ENCODE assay signal across 1 cellular context in the genomic region with DNA sequence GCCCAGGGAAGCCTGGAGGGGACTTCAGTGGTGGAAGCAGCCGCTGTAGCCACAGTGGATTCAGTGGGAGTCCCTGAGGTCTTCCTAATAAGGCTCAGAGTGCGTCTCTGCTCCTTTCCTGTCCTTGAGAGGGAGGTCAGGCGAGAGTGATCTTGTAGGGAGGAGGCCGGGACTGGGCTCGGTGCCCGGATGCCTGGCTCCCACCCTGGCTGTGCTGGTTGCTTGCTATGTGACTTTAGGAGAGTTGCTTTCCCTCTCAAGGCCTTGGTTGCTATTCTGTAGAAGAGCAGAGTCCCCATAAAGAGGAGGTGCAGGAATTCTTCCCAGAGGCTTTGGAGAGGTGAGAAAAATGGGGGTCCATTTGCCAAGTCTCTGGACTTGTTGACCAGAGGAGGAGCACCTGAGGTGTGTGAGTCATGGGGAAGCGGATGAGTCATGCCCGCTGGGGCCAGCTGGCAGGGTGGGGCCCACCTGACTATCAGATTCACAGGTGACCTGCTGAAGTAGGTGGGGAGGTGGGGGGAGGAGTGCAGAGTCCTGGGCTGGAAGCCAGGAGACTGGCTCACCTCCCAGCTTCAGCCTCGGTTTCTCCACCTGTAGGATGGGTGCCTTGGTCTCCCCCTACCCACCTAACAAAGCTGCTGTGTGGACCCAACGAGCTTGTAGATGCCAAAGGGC.
TF ChIP-seq lines count a peak whose summit lies in the region.

No MANE protein-coding gene starts in this region.

TF ChIP-seq in K562, 482 proteins besides CTCF, POLR2A, EP300 and RAD21 (continued from another document and continues in another):
- TF ChIP-seq, protein P1, sequence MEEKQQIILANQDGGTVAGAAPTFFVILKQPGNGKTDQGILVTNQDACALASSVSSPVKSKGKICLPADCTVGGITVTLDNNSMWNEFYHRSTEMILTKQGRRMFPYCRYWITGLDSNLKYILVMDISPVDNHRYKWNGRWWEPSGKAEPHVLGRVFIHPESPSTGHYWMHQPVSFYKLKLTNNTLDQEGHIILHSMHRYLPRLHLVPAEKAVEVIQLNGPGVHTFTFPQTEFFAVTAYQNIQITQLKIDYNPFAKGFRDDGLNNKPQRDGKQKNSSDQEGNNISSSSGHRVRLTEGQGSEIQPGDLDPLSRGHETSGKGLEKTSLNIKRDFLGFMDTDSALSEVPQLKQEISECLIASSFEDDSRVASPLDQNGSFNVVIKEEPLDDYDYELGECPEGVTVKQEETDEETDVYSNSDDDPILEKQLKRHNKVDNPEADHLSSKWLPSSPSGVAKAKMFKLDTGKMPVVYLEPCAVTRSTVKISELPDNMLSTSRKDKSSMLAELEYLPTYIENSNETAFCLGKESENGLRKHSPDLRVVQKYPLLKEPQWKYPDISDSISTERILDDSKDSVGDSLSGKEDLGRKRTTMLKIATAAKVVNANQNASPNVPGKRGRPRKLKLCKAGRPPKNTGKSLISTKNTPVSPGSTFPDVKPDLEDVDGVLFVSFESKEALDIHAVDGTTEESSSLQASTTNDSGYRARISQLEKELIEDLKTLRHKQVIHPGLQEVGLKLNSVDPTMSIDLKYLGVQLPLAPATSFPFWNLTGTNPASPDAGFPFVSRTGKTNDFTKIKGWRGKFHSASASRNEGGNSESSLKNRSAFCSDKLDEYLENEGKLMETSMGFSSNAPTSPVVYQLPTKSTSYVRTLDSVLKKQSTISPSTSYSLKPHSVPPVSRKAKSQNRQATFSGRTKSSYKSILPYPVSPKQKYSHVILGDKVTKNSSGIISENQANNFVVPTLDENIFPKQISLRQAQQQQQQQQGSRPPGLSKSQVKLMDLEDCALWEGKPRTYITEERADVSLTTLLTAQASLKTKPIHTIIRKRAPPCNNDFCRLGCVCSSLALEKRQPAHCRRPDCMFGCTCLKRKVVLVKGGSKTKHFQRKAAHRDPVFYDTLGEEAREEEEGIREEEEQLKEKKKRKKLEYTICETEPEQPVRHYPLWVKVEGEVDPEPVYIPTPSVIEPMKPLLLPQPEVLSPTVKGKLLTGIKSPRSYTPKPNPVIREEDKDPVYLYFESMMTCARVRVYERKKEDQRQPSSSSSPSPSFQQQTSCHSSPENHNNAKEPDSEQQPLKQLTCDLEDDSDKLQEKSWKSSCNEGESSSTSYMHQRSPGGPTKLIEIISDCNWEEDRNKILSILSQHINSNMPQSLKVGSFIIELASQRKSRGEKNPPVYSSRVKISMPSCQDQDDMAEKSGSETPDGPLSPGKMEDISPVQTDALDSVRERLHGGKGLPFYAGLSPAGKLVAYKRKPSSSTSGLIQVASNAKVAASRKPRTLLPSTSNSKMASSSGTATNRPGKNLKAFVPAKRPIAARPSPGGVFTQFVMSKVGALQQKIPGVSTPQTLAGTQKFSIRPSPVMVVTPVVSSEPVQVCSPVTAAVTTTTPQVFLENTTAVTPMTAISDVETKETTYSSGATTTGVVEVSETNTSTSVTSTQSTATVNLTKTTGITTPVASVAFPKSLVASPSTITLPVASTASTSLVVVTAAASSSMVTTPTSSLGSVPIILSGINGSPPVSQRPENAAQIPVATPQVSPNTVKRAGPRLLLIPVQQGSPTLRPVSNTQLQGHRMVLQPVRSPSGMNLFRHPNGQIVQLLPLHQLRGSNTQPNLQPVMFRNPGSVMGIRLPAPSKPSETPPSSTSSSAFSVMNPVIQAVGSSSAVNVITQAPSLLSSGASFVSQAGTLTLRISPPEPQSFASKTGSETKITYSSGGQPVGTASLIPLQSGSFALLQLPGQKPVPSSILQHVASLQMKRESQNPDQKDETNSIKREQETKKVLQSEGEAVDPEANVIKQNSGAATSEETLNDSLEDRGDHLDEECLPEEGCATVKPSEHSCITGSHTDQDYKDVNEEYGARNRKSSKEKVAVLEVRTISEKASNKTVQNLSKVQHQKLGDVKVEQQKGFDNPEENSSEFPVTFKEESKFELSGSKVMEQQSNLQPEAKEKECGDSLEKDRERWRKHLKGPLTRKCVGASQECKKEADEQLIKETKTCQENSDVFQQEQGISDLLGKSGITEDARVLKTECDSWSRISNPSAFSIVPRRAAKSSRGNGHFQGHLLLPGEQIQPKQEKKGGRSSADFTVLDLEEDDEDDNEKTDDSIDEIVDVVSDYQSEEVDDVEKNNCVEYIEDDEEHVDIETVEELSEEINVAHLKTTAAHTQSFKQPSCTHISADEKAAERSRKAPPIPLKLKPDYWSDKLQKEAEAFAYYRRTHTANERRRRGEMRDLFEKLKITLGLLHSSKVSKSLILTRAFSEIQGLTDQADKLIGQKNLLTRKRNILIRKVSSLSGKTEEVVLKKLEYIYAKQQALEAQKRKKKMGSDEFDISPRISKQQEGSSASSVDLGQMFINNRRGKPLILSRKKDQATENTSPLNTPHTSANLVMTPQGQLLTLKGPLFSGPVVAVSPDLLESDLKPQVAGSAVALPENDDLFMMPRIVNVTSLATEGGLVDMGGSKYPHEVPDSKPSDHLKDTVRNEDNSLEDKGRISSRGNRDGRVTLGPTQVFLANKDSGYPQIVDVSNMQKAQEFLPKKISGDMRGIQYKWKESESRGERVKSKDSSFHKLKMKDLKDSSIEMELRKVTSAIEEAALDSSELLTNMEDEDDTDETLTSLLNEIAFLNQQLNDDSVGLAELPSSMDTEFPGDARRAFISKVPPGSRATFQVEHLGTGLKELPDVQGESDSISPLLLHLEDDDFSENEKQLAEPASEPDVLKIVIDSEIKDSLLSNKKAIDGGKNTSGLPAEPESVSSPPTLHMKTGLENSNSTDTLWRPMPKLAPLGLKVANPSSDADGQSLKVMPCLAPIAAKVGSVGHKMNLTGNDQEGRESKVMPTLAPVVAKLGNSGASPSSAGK (IDR thresholded peaks at IDR 0.05), result no peak
- peak; percentile 69; the same call in 1 of the 2 replicates for TF ChIP-seq ATF7 (IDR thresholded peaks at IDR 0.05)
- peak; percentile 46; the same call in 1 of the 2 replicates for TF ChIP-seq TOE1 (IDR thresholded peaks at IDR 0.05; ENCODE audit: borderline replicate concordance)
- no peak for TF ChIP-seq TOE1 (CRISPR knock-in tag; IDR thresholded peaks at IDR 0.05; ENCODE audit: borderline replicate concordance, low read depth)
- TF ChIP-seq ZNF740 (CRISPR knock-in tag; IDR thresholded peaks at IDR 0.05), result 0 out of 2 replicates have a peak, but pooled peaks have one; percentile 21
- TF ChIP-seq ZNF740 (tag; IDR thresholded peaks at IDR 0.05), result no peak
- TF ChIP-seq, protein P2, sequence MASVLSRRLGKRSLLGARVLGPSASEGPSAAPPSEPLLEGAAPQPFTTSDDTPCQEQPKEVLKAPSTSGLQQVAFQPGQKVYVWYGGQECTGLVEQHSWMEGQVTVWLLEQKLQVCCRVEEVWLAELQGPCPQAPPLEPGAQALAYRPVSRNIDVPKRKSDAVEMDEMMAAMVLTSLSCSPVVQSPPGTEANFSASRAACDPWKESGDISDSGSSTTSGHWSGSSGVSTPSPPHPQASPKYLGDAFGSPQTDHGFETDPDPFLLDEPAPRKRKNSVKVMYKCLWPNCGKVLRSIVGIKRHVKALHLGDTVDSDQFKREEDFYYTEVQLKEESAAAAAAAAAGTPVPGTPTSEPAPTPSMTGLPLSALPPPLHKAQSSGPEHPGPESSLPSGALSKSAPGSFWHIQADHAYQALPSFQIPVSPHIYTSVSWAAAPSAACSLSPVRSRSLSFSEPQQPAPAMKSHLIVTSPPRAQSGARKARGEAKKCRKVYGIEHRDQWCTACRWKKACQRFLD (CRISPR knock-in tag; IDR thresholded peaks at IDR 0.05), result peak; percentile 79
- no peak for TF ChIP-seq NR2C1 (IDR thresholded peaks at IDR 0.05)
- peak; percentile 40; the same call in 1 of the 2 replicates for TF ChIP-seq NR2C1 (tag; IDR thresholded peaks at IDR 0.05)
- no peak for TF ChIP-seq SRSF3 (IDR thresholded peaks at IDR 0.05; ENCODE audit: insufficient read depth, low read length)
- TF ChIP-seq TRIM24 (IDR thresholded peaks at IDR 0.05), result peak in 1 of 2 experiments; percentile 52; a peak in 1 of 4 replicates
- no peak for TF ChIP-seq UBTF (IDR thresholded peaks at IDR 0.05; ENCODE audit: borderline replicate concordance in 1 of 2, low read depth in 2 of 2, low read length in 2 of 2)
- peak; percentile 97 for TF ChIP-seq TFAP4 (CRISPR knock-in tag; IDR thresholded peaks at IDR 0.05; ENCODE audit: borderline replicate concordance)
- TF ChIP-seq MTA2 (IDR thresholded peaks at IDR 0.05; ENCODE audit: low read depth), result 0 out of 2 replicates have a peak, but pooled peaks have one; percentile 17
- TF ChIP-seq CXXC5 (CRISPR knock-in tag; IDR thresholded peaks at IDR 0.05), result peak; percentile 43
- TF ChIP-seq NFE2 (IDR thresholded peaks at IDR 0.05; ENCODE audit: low read depth), result peak; percentile 59; the same call in 1 of the 2 replicates
- TF ChIP-seq MTA1 (IDR thresholded peaks at IDR 0.05; ENCODE audit: borderline replicate concordance), result 0 out of 2 replicates have a peak, but pooled peaks have one; percentile 23
- 0 out of 2 replicates have a peak, but pooled peaks have one; percentile 28 for TF ChIP-seq PYGO2 (tag; IDR thresholded peaks at IDR 0.05)
- TF ChIP-seq NKRF (IDR thresholded peaks at IDR 0.05; ENCODE audit: borderline replicate concordance), result 0 out of 2 replicates have a peak, but pooled peaks have one; percentile 20
- peak; percentile 97 for TF ChIP-seq ZEB2 (IDR thresholded peaks at IDR 0.05)
- peak; percentile 46; the same call in 1 of the 2 replicates for TF ChIP-seq HDAC2 (IDR thresholded peaks at IDR 0.05)
- TF ChIP-seq HDAC1 (IDR thresholded peaks at IDR 0.05), result peak in 1 of 2 experiments; percentile 47; a peak in 1 of 4 replicates
- peak; percentile 87 for TF ChIP-seq ZNF263 (CRISPR knock-in tag; IDR thresholded peaks at IDR 0.05; ENCODE audit: borderline replicate concordance)
- TF ChIP-seq, protein P3, sequence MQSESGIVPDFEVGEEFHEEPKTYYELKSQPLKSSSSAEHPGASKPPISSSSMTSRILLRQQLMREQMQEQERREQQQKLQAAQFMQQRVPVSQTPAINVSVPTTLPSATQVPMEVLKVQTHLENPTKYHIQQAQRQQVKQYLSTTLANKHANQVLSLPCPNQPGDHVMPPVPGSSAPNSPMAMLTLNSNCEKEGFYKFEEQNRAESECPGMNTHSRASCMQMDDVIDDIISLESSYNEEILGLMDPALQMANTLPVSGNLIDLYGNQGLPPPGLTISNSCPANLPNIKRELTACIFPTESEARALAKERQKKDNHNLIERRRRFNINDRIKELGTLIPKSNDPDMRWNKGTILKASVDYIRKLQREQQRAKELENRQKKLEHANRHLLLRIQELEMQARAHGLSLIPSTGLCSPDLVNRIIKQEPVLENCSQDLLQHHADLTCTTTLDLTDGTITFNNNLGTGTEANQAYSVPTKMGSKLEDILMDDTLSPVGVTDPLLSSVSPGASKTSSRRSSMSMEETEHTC (IDR thresholded peaks at IDR 0.05), result 0 out of 2 replicates have a peak, but pooled peaks have one; percentile 68
- TF ChIP-seq SMC3 (conservative IDR thresholded peaks at IDR 0.05; ENCODE audit: insufficient read depth, low read depth, low read length), result no peak
- TF ChIP-seq SOX6 (IDR thresholded peaks at IDR 0.05), result peak; percentile 49
- TF ChIP-seq FOXK1 (CRISPR knock-in tag; IDR thresholded peaks at IDR 0.05; ENCODE audit: borderline replicate concordance), result no peak
- peak; percentile 91 for TF ChIP-seq DMBX1 (CRISPR knock-in tag; IDR thresholded peaks at IDR 0.05; ENCODE audit: borderline replicate concordance)
- no peak for TF ChIP-seq NR4A1 (CRISPR knock-in tag; IDR thresholded peaks at IDR 0.05)
- TF ChIP-seq NR4A1 (tag; IDR thresholded peaks at IDR 0.05), result peak; percentile 82
- peak; percentile 98 for TF ChIP-seq JUN (IDR thresholded peaks at IDR 0.05; ENCODE audit: borderline replicate concordance, low read depth, low read length)
- no peak for TF ChIP-seq JUN (CRISPR knock-in tag; IDR thresholded peaks at IDR 0.05; ENCODE audit: borderline replicate concordance)
